Comparison of ENCODE assay signal across 30 cellular contexts in genomic region chr11:7263842-7264241, GRCh38. TPM values are rescaled to one million over a fixed set of nuclear protein-coding genes. Genes with fewer than 3 reads are reported as not detected.
DNase-seq lines count a peak whose midpoint lies in the region; ATAC-seq and TF ChIP-seq lines count a peak whose summit lies in the region.
"Had no signal": no experiment of that assay in that cellular context is flagged by ENCODE, and none has a peak within 500 bp of the region (broad histone marks: within the 10 kb centered on the region; RNA-seq: fewer than 3 reads in every experiment).

No MANE protein-coding gene starts in this region.

- H3K4me3 ChIP-seq in HEK293 (ENCODE audit: low read depth, low read length) (no peak overlapping the region), gastrocnemius medialis (no peak overlapping the region)
- H3K4me3 ChIP-seq: A549; BLaER1; BLaER1 treated with 17β-estradiol and CSF1 and Interleukin-3, amounts not matched to agents 10 nM and 100 nM had no signal

- H3K9me3 ChIP-seq in HEK293 (ENCODE audit: control insufficient read depth, insufficient read depth, low read depth, low read length) (no peaks in the 10 kb centered on the region), gastrocnemius medialis (no peaks in the 10 kb centered on the region)
- H3K9me3 ChIP-seq: A549; BE2C; BLaER1; BLaER1 treated with 17β-estradiol and CSF1 and Interleukin-3, amounts not matched to agents 10 nM and 100 nM; Caco-2 had no signal

- no peak for TF ChIP-seq CTCF in HEK293 (tag by site-specific recombination; IDR thresholded peaks at IDR 0.05)
- no peak for TF ChIP-seq CTCF in gastrocnemius medialis (IDR thresholded peaks at IDR 0.05 in 4 of 5, conservative IDR thresholded peaks at IDR 0.05 in 1 of 5)

- no peak for ATAC-seq in gastrocnemius medialis
- ATAC-seq: A549; CD8-positive, alpha-beta T cell had no signal

- CTCF ChIA-PET in HEK293 (lab: Yijun Ruan, JAX), result interaction anchor here (0.6 kb wide), 1 partner anchor 15 kb away, joined by 3 read pairs; no protein-coding TSS in a partner anchor

- no peaks in the 10 kb centered on the region for H3K27me3 ChIP-seq in gastrocnemius medialis
- H3K27me3 ChIP-seq: BE2C; BLaER1; BLaER1 treated with 17β-estradiol and CSF1 and Interleukin-3, amounts not matched to agents 10 nM and 100 nM had no signal

- H3K36me3 ChIP-seq in HEK293 (ENCODE audit: control insufficient read depth in 2 of 2, insufficient read depth in 1 of 2, low read length in 2 of 2) (no peaks in the 10 kb centered on the region), gastrocnemius medialis (no peaks in the 10 kb centered on the region)
- H3K36me3 ChIP-seq: BE2C; BLaER1; BLaER1 treated with 17β-estradiol and CSF1 and Interleukin-3, amounts not matched to agents 10 nM and 100 nM had no signal

- in situ Hi-C loops in gastrocnemius medialis (cut with MboI; ENCODE audit: low sequenced_read_pairs in 4 of 4), result no loop called here

- intact Hi-C loops in gastrocnemius medialis (cut with DNase I; ENCODE audit: low total_unique reads), result no loop called here

- H3K4me1 ChIP-seq in HEK293 (ENCODE audit: control insufficient read depth, insufficient read depth, low read length) (no peaks in the 10 kb centered on the region), gastrocnemius medialis (no peaks in the 10 kb centered on the region)
- H3K4me1 ChIP-seq: A549; BE2C; BLaER1; BLaER1 treated with 17β-estradiol and CSF1 and Interleukin-3, amounts not matched to agents 10 nM and 100 nM; Caco-2 had no signal

- H3K27ac ChIP-seq in HEK293 (ENCODE audit: extremely low read depth, low read depth, low read length), result no peak overlapping the region
- H3K27ac ChIP-seq in gastrocnemius medialis, result no peak overlapping the region
- H3K27ac ChIP-seq: 22Rv1; A549; BLaER1; BLaER1 treated with 17β-estradiol and CSF1 and Interleukin-3, amounts not matched to agents 10 nM and 100 nM; C4-2B had no signal

- TF ChIP-seq POLR2A in gastrocnemius medialis (IDR thresholded peaks at IDR 0.05), result no peak

- POLR2A ChIA-PET in HEK293 (lab: Yijun Ruan, JAX), result no interaction called here

- no peak for DNase-seq in gastrocnemius medialis
- DNase-seq: 8988T; ACHN; AML-193; BE2C; C1 segment of cervical spinal cord; Caco-2; Calu3; CD4-positive, alpha-beta memory T cell; CD4-positive, alpha-beta T cell; CD4-positive, CD25-positive, alpha-beta regulatory T cell; CD8-positive, alpha-beta memory T cell; CD8-positive, alpha-beta T cell; COR-L47; DMS 273 treated with DMSO at 0.1 percent for 48 hours; DMS153; DMS53; DMS79; DMS79 treated with DMSO at 0.1 percent for 48 hours; DND-41; EL had no signal

TF ChIP-seq in HEK293, 187 proteins besides CTCF, POLR2A, EP300 and RAD21:
- TF ChIP-seq EGR2 (tag by site-specific recombination; IDR thresholded peaks at IDR 0.05; ENCODE audit: low read depth), result peak; percentile 72
- TF ChIP-seq, protein P1, sequence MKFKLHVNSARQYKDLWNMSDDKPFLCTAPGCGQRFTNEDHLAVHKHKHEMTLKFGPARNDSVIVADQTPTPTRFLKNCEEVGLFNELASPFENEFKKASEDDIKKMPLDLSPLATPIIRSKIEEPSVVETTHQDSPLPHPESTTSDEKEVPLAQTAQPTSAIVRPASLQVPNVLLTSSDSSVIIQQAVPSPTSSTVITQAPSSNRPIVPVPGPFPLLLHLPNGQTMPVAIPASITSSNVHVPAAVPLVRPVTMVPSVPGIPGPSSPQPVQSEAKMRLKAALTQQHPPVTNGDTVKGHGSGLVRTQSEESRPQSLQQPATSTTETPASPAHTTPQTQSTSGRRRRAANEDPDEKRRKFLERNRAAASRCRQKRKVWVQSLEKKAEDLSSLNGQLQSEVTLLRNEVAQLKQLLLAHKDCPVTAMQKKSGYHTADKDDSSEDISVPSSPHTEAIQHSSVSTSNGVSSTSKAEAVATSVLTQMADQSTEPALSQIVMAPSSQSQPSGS (tag by site-specific recombination; IDR thresholded peaks at IDR 0.05; ENCODE audit: low read depth), result no peak
- no peak for TF ChIP-seq ZNF202 (tag by site-specific recombination; IDR thresholded peaks at IDR 0.05; ENCODE audit: borderline replicate concordance)
- TF ChIP-seq ZFHX2 (tag by site-specific recombination; conservative IDR thresholded peaks at IDR 0.05), result peak; percentile 63
- no peak for TF ChIP-seq TCF7L2 (IDR thresholded peaks at IDR 0.05; ENCODE audit: borderline replicate concordance, low read depth, low read length)
- no peak for TF ChIP-seq ZNF426 (tag by site-specific recombination; IDR thresholded peaks at IDR 0.05)

RNA-seq across cellular contexts. Expression of gene SYT9, which starts 12.1 kb away (rescaled TPM):
- under 1 TPM in 1 of 4 donors, not detected in 3; 0.09 TPM for total RNA-seq in gastrocnemius medialis
- total RNA-seq: A172; A673; B cell; Caco-2; Calu3; CD4-positive, alpha-beta memory T cell; CD4-positive, alpha-beta T cell; CD4-positive, CD25-positive, alpha-beta regulatory T cell; CD8-positive, alpha-beta memory T cell; CD8-positive, alpha-beta T cell had no signal
